ENCODE assay signal across 7 cellular contexts in genomic region chr11:19660076-19660475, GRCh38. TPM values are rescaled to one million over a fixed set of nuclear protein-coding genes. Genes with fewer than 3 reads are reported as not detected.
A peak's percentile ranks its signal among the peaks of the same experiment; 100 is the strongest.
DNase-seq lines count a peak whose midpoint lies in the region; ATAC-seq, FAIRE-seq and TF ChIP-seq lines count a peak whose summit lies in the region.

No MANE protein-coding gene starts in this region.

- DNase-seq in GM18507 (ENCODE audit: extremely low spot score, insufficient read length, low read depth) (peak; percentile 46), astrocyte of the hippocampus (ENCODE audit: low read depth, low spot score) (peak; percentile 74), prostate gland (ENCODE audit: low spot score) (peak; percentile 69), esophagus squamous epithelium (lab: John Stamatoyannopoulos, UW) (no peak), NCI-H1436 treated with DMSO at 0.1 percent for 48 hours (lab: John Stamatoyannopoulos, UW) (no peak)

- TF ChIP-seq CTCF in prostate gland (IDR thresholded peaks at IDR 0.05) (no peak), esophagus squamous epithelium (IDR thresholded peaks at IDR 0.05) (no peak)

- H3K27me3 ChIP-seq in prostate gland (replicated peaks; ENCODE audit: insufficient read depth) (no peaks in the 10 kb centered on the region), esophagus squamous epithelium (no peaks in the 10 kb centered on the region)

- H3K27ac ChIP-seq in prostate gland: peak overlapping the region; percentile 16 to 53
- peak overlapping the region in 2 of 4 donors; percentile 23 to 45 for H3K27ac ChIP-seq in esophagus squamous epithelium

- WGBS in prostate gland: 14% methylated on average over 5 of the region's 5 CpGs
- 0 to 7% methylated on average over 3 to 4 of the region's 5 CpGs for WGBS in esophagus squamous epithelium, 2 donors

- ATAC-seq in GM21515 (IDR thresholded peaks at IDR 0.05; ENCODE audit: unreplicated experiment) (peak; percentile 100), HG03558 (IDR thresholded peaks at IDR 0.05; ENCODE audit: extremely low read depth, unreplicated experiment) (peak; percentile 100)

- peak; percentile 95 for FAIRE-seq in GM18507 (lab: Jason Lieb, UNC)

- H3K4me1 ChIP-seq in prostate gland (replicated peaks): no peaks in the 10 kb centered on the region
- peaks cover 0 to 37% (median 8%) of the 10 kb centered on the region in 3 donors for H3K4me1 ChIP-seq in esophagus squamous epithelium

- intact Hi-C loops in prostate gland (cut with DNase I) (no loop called here), esophagus squamous epithelium (cut with DNase I) (no loop called here)

- TF ChIP-seq POLR2A in prostate gland (IDR thresholded peaks at IDR 0.05) (no peak), esophagus squamous epithelium (IDR thresholded peaks at IDR 0.05) (no peak)

- no peak overlapping the region for H3K4me3 ChIP-seq in prostate gland
- H3K4me3 ChIP-seq in esophagus squamous epithelium: no peak overlapping the region

- H3K9me3 ChIP-seq in prostate gland: no peaks in the 10 kb centered on the region
- H3K9me3 ChIP-seq in esophagus squamous epithelium: no peaks in the 10 kb centered on the region

- H3K36me3 ChIP-seq in prostate gland (no peaks in the 10 kb centered on the region), esophagus squamous epithelium (no peaks in the 10 kb centered on the region)

RNA-seq across cellular contexts. Expression of gene NAV2, which starts 52.6 kb away (rescaled TPM):
- total RNA-seq in prostate gland (10 to 100 TPM; 17.1 to 26.6 TPM), esophagus squamous epithelium (10 to 100 TPM in 3 of 4 donors, 1 to 10 TPM in 1; 4.9 to 19.1 (median 14.6) TPM)

Comparison
In these comparisons a context has a peak if more than half of its experiments do, and no peak if none do; other contexts are left out.
1. DNase-seq: peak in GM18507 (single experiment), astrocyte of the hippocampus (single experiment) and prostate gland (single experiment); none in esophagus squamous epithelium (single experiment) and NCI-H1436 treated with DMSO at 0.1 percent for 48 hours (single experiment).